Comparison of ENCODE assay signal across 13 cellular contexts in genomic region chr12:40203060-40203430, GRCh38. TPM values are rescaled to one million over a fixed set of nuclear protein-coding genes. Genes with fewer than 3 reads are reported as not detected.
"Had no signal": no experiment of that assay in that cellular context is flagged by ENCODE, and none has a peak within 500 bp of the region (broad histone marks: within the 10 kb centered on the region; RNA-seq: fewer than 3 reads in every experiment).

No MANE protein-coding gene starts in this region.

- H3K27me3 ChIP-seq: dorsolateral prefrontal cortex had no signal

- H3K36me3 ChIP-seq: WERI-Rb-1 had no signal

- H3K4me1 Mint-ChIP-seq: activated CD4-positive, alpha-beta memory T cell treated with anti-CD3 and anti-CD28 coated beads, Interleukin-2, amount 10 ng/mL, durations not matched to agents 7 days and 5 days; activated CD4-positive, alpha-beta T cell treated with anti-CD3 and anti-CD28 coated beads for 36 hours; T-helper 17 cell had no signal

- H3K36me3 Mint-ChIP-seq: activated naive CD4-positive, alpha-beta T cell treated with anti-CD3 and anti-CD28 coated beads, Interleukin-2, amount 50 U/mL, for 72 hours; natural killer cell had no signal

- H3K4me3 Mint-ChIP-seq: activated CD4-positive, alpha-beta memory T cell treated with anti-CD3 and anti-CD28 coated beads, Interleukin-2, amount 10 ng/mL, durations not matched to agents 7 days and 5 days; activated CD4-positive, alpha-beta T cell treated with anti-CD3 and anti-CD28 coated beads for 36 hours; activated T-cell treated with anti-CD3 and anti-CD28 coated beads, Interleukin-2, amount 50 U/mL, for 4 hours; natural killer cell; T-helper 17 cell had no signal

- H3K27ac Mint-ChIP-seq: activated CD4-positive, alpha-beta memory T cell treated with anti-CD3 and anti-CD28 coated beads, Interleukin-2, amount 10 ng/mL, durations not matched to agents 7 days and 5 days; activated CD4-positive, alpha-beta T cell treated with anti-CD3 and anti-CD28 coated beads for 36 hours; activated naive CD4-positive, alpha-beta T cell treated with anti-CD3 and anti-CD28 coated beads, Interleukin-2, amount 50 U/mL, for 72 hours; natural killer cell; T-helper 17 cell had no signal

- DNase-seq: activated CD4-positive, alpha-beta memory T cell treated with anti-CD3 and anti-CD28 coated beads, Interleukin-2, amount 10 ng/mL, durations not matched to agents 7 days and 5 days; activated CD4-positive, alpha-beta T cell treated with anti-CD3 and anti-CD28 coated beads for 36 hours; activated gamma-delta T cell; activated T-cell treated with anti-CD3 and anti-CD28 coated beads, Interleukin-2, amount 50 U/mL, for 4 hours; dorsolateral prefrontal cortex; erythroblast; islet precursor cell; natural killer cell; stimulated activated CD4-positive, alpha-beta T cell treated with anti-CD3 and anti-CD28 coated beads, Interleukin-2, amount 100 ng/mL, for 48 hours; stimulated activated naive CD4-positive, alpha-beta T cell treated with Interleukin-2 at 50 U/mL for 16 hours; T-helper 17 cell; WERI-Rb-1 had no signal

- H3K9me3 Mint-ChIP-seq: activated CD4-positive, alpha-beta memory T cell treated with anti-CD3 and anti-CD28 coated beads, Interleukin-2, amount 10 ng/mL, durations not matched to agents 7 days and 5 days; activated naive CD4-positive, alpha-beta T cell treated with anti-CD3 and anti-CD28 coated beads, Interleukin-2, amount 50 U/mL, for 72 hours; activated T-cell treated with anti-CD3 and anti-CD28 coated beads, Interleukin-2, amount 50 U/mL, for 4 hours had no signal

- H3K4me3 ChIP-seq: dorsolateral prefrontal cortex had no signal

- H3K27ac ChIP-seq: WERI-Rb-1 had no signal

RNA-seq across cellular contexts. Expression of gene LRRK2, which starts 21.8 kb away (rescaled TPM):
- total RNA-seq: activated CD4-positive, alpha-beta T cell treated with anti-CD3 and anti-CD28 coated beads for 36 hours; activated naive CD4-positive, alpha-beta T cell treated with anti-CD3 and anti-CD28 coated beads, Interleukin-2, amount 50 U/mL, for 72 hours had no signal
